In genomic region chr13:48260970-48261369, GRCh38 we compare ENCODE assay signal across 22 cellular contexts. TPM values are rescaled to one million over a fixed set of nuclear protein-coding genes. Genes with fewer than 3 reads are reported as not detected.
DNase-seq lines count a peak whose midpoint lies in the region; ATAC-seq, FAIRE-seq and TF ChIP-seq lines count a peak whose summit lies in the region.
"Had no signal": no experiment of that assay in that cellular context is flagged by ENCODE, and none has a peak within 500 bp of the region (broad histone marks: within the 10 kb centered on the region; RNA-seq: fewer than 3 reads in every experiment).

No MANE protein-coding gene starts in this region.

- H3K79me2 ChIP-seq in K562 (ENCODE audit: control insufficient read depth, insufficient read depth, low read length): no peaks in the 10 kb centered on the region

- no peak for FAIRE-seq in A549 (lab: Jason Lieb, UNC)
- no peak for FAIRE-seq in K562 (lab: Jason Lieb, UNC)
- FAIRE-seq: GM12892, H54 had no signal

- H3K27ac Mint-ChIP-seq in activated naive CD4-positive, alpha-beta T cell treated with anti-CD3 and anti-CD28 coated beads, Interleukin-2, amount 50 U/mL, for 24 hours: peak overlapping the region; percentile 47
- no peak overlapping the region for H3K27ac Mint-ChIP-seq in activated naive CD4-positive, alpha-beta T cell treated with anti-CD3 and anti-CD28 coated beads for 36 hours
- H3K27ac Mint-ChIP-seq: CD14-positive monocyte, GM23338, HFFc6 had no signal

- H3K9ac ChIP-seq in K562 (ENCODE audit: insufficient read depth in 1 of 2, low read depth in 2 of 2, low read length in 2 of 2): no peak overlapping the region
- H3K9ac ChIP-seq: BLaER1 treated with 17β-estradiol and CSF1 and Interleukin-3, amounts not matched to agents 10 nM and 100 nM had no signal

- no peak overlapping the region for H3K4me3 Mint-ChIP-seq in activated naive CD4-positive, alpha-beta T cell treated with anti-CD3 and anti-CD28 coated beads, Interleukin-2, amount 50 U/mL, for 24 hours
- no peak overlapping the region for H3K4me3 Mint-ChIP-seq in activated naive CD4-positive, alpha-beta T cell treated with anti-CD3 and anti-CD28 coated beads for 36 hours
- H3K4me3 Mint-ChIP-seq: CD14-positive monocyte; CD4-positive, alpha-beta memory T cell; GM23338; HFFc6 had no signal

- H3K27ac ChIP-seq in A549: no peak overlapping the region
- no peak overlapping the region for H3K27ac ChIP-seq in K562 (ENCODE audit: extremely low read depth, low read depth, low read length)
- peak overlapping the region; percentile 18 for H3K27ac ChIP-seq in neutrophil
- H3K27ac ChIP-seq: 22Rv1; BLaER1 treated with 17β-estradiol and CSF1 and Interleukin-3, amounts not matched to agents 10 nM and 100 nM had no signal

- TF ChIP-seq CTCF in A549 (IDR thresholded peaks at IDR 0.05) (no peak), K562 (IDR thresholded peaks at IDR 0.05 in 2 of 3, conservative IDR thresholded peaks at IDR 0.05 in 1 of 3; ENCODE audit: insufficient read depth in 2 of 3, low read depth in 1 of 3, low read length in 3 of 3) (no peak), neutrophil (IDR thresholded peaks at IDR 0.05) (no peak)

- CTCF ChIA-PET in activated naive CD4-positive, alpha-beta T cell treated with anti-CD3 and anti-CD28 coated beads for 36 hours (lab: Charles Lee): no interaction called here
- CTCF ChIA-PET in A549 (lab: Yijun Ruan, JAX): no interaction called here
- CTCF ChIA-PET in K562 (lab: Yijun Ruan, JAX; ENCODE audit: low intra/inter-chr PET ratio): no interaction called here

- H3K4me1 Mint-ChIP-seq in activated naive CD4-positive, alpha-beta T cell treated with anti-CD3 and anti-CD28 coated beads, Interleukin-2, amount 50 U/mL, for 24 hours: peaks cover 86% of the 10 kb centered on the region
- peaks cover 70% of the 10 kb centered on the region for H3K4me1 Mint-ChIP-seq in activated naive CD4-positive, alpha-beta T cell treated with anti-CD3 and anti-CD28 coated beads for 36 hours (ENCODE audit: low read depth)

- H3K4me3 ChIP-seq in A549: no peak overlapping the region
- H3K4me3 ChIP-seq in K562: no peak overlapping the region
- H3K4me3 ChIP-seq in neutrophil (ENCODE audit: low read depth in 1 of 2, low read length in 1 of 2): no peak overlapping the region
- H3K4me3 ChIP-seq: BLaER1 treated with 17β-estradiol and CSF1 and Interleukin-3, amounts not matched to agents 10 nM and 100 nM; GM23338; HAP-1 had no signal

- H3K27me3 Mint-ChIP-seq in activated naive CD4-positive, alpha-beta T cell treated with anti-CD3 and anti-CD28 coated beads, Interleukin-2, amount 50 U/mL, for 24 hours: no peaks in the 10 kb centered on the region
- H3K27me3 Mint-ChIP-seq in activated naive CD4-positive, alpha-beta T cell treated with anti-CD3 and anti-CD28 coated beads for 36 hours (ENCODE audit: low read depth): no peaks in the 10 kb centered on the region
- H3K27me3 Mint-ChIP-seq: CD4-positive, alpha-beta memory T cell had no signal

- H3K9me1 ChIP-seq in K562 (ENCODE audit: control insufficient read depth, insufficient read depth, low read length): no peaks in the 10 kb centered on the region

- H3K9me3 Mint-ChIP-seq in activated naive CD4-positive, alpha-beta T cell treated with anti-CD3 and anti-CD28 coated beads, Interleukin-2, amount 50 U/mL, for 24 hours: no peaks in the 10 kb centered on the region
- H3K9me3 Mint-ChIP-seq in activated naive CD4-positive, alpha-beta T cell treated with anti-CD3 and anti-CD28 coated beads for 36 hours: no peaks in the 10 kb centered on the region
- H3K9me3 Mint-ChIP-seq: CD14-positive monocyte; CD4-positive, alpha-beta memory T cell; GM23338; HFFc6 had no signal

- in situ Hi-C loops in K562 (cut with MboI): no loop called here

- intact Hi-C loops in activated naive CD4-positive, alpha-beta T cell treated with anti-CD3 and anti-CD28 coated beads for 36 hours (cut with micrococcal nuclease): no loop called here
- intact Hi-C loops in K562 (cut with micrococcal nuclease): no loop called here

- H3K9me3 ChIP-seq in A549 (no peaks in the 10 kb centered on the region), K562 (replicated peaks; ENCODE audit: control insufficient read depth, insufficient read depth, low read depth, low read length) (no peaks in the 10 kb centered on the region), neutrophil (no peaks in the 10 kb centered on the region)
- H3K9me3 ChIP-seq: BE2C, HAP-1 had no signal

- no peak for DNase-seq in activated naive CD4-positive, alpha-beta T cell treated with anti-CD3 and anti-CD28 coated beads for 36 hours
- DNase-seq in A549 (ENCODE audit: low read depth in 1 of 2, low spot score in 1 of 2) (no peak), K562 (ENCODE audit: extremely low read depth in 1 of 4, low spot score in 3 of 4) (no peak), DMS53 (lab: John Stamatoyannopoulos, UW) (no peak), medulla oblongata (ENCODE audit: extremely low spot score) (no peak)
- DNase-seq: ACHN; AML-193; BE2C; Calu3; CD4-positive, alpha-beta memory T cell; COR-L47; DND-41; HFFc6 had no signal

- WGBS in A549 (ENCODE audit: missing lambda C conversion rate): 87% methylated on average over 4 of the region's 4 CpGs
- 78% methylated on average over 3 of the region's 4 CpGs for WGBS in K562 (ENCODE audit: insufficient coverage, low coverage, missing lambda C conversion rate)

- H3K27me3 ChIP-seq in K562 (ENCODE audit: control insufficient read depth in 2 of 2, insufficient read depth in 2 of 2, low read length in 2 of 2) (no peaks in the 10 kb centered on the region), neutrophil (no peaks in the 10 kb centered on the region)
- H3K27me3 ChIP-seq: BE2C; BLaER1 treated with 17β-estradiol and CSF1 and Interleukin-3, amounts not matched to agents 10 nM and 100 nM had no signal

- no peak for TF ChIP-seq RAD21 in A549 (conservative IDR thresholded peaks at IDR 0.05 in 1 of 2, IDR thresholded peaks at IDR 0.05 in 1 of 2)
- TF ChIP-seq RAD21 in K562 (CRISPR knock-in tag; conservative IDR thresholded peaks at IDR 0.05 in 1 of 2, IDR thresholded peaks at IDR 0.05 in 1 of 2): no peak

- BruUV-seq in K562 (replicated peaks; lab: Mats Ljungman, UMichigan): no TSS peak

- no peaks in the 10 kb centered on the region for H4K20me1 ChIP-seq in K562 (replicated peaks; ENCODE audit: control insufficient read depth, insufficient read depth, low read length)

- POLR2A ChIA-PET in A549 (lab: Yijun Ruan, JAX): no interaction called here
- POLR2A ChIA-PET in K562 (lab: Yijun Ruan, JAX): no interaction called here

- TF ChIP-seq POLR2A in A549 (IDR thresholded peaks at IDR 0.05; ENCODE audit: low read length) (no peak), K562 (conservative IDR thresholded peaks at IDR 0.05) (no peak)

- ATAC-seq in A549: no peak
- no peak for ATAC-seq in K562
- ATAC-seq: GM23338 had no signal

- peaks cover 15% of the 10 kb centered on the region; the same call in 2 of the 3 replicates for H3K4me1 ChIP-seq in A549
- no peaks in the 10 kb centered on the region for H3K4me1 ChIP-seq in K562 (replicated peaks in 1 of 2; ENCODE audit: control insufficient read depth in 2 of 2, insufficient read depth in 2 of 2, low read length in 2 of 2)
- no peaks in the 10 kb centered on the region for H3K4me1 ChIP-seq in neutrophil (ENCODE audit: control insufficient read depth in 1 of 2, insufficient read depth in 1 of 2, low read depth in 1 of 2, low read length in 1 of 2)
- H3K4me1 ChIP-seq: BE2C, HAP-1 had no signal

- H3K36me3 ChIP-seq in K562 (ENCODE audit: control insufficient read depth, insufficient read depth, low read length) (peaks cover 45% of the 10 kb centered on the region), neutrophil (peaks cover 100% of the 10 kb centered on the region)

- H3K4me2 ChIP-seq in A549: no peak overlapping the region
- H3K4me2 ChIP-seq in K562 (ENCODE audit: insufficient read depth, low read length): no peak overlapping the region
- H3K4me2 ChIP-seq: GM23338 had no signal

- H3K36me3 Mint-ChIP-seq in activated naive CD4-positive, alpha-beta T cell treated with anti-CD3 and anti-CD28 coated beads, Interleukin-2, amount 50 U/mL, for 24 hours: peaks cover 42% of the 10 kb centered on the region
- H3K36me3 Mint-ChIP-seq in activated naive CD4-positive, alpha-beta T cell treated with anti-CD3 and anti-CD28 coated beads for 36 hours (ENCODE audit: low read depth): peaks cover 53% of the 10 kb centered on the region

- TF ChIP-seq EP300 in A549 (IDR thresholded peaks at IDR 0.05): no peak
- no peak for TF ChIP-seq EP300 in K562 (IDR thresholded peaks at IDR 0.05; ENCODE audit: low read length)

- H2AFZ ChIP-seq in K562 (ENCODE audit: low read depth, low read length): no peak overlapping the region
- H2AFZ ChIP-seq: GM23338 had no signal

RNA-seq across cellular contexts. Expression of gene ITM2B, which starts 28.0 kb away (rescaled TPM):
- 100 to 1,000 TPM; 110 to 112 TPM for total RNA-seq in activated naive CD4-positive, alpha-beta T cell treated with anti-CD3 and anti-CD28 coated beads for 36 hours
- 226 and 234 TPM in 2 replicates for polyA plus RNA-seq in A549 (2011; rRNA removed)
- polyA plus RNA-seq in A549 (2012; cell fraction: cytosol; rRNA removed): 57.7 and 60.8 TPM in 2 replicates
- 35.4 and 40.4 TPM in 2 replicates for polyA plus RNA-seq in A549 (2012; cell fraction: nucleus; rRNA removed)
- 94.1 to 116 TPM (median 115 TPM) in 3 replicates for polyA plus RNA-seq in A549 (2017; fragmentation: RNase III; extraction: RNeasy Plus Mini Kit Qiagen cat#74134 plus additional on column Dnase treatment)
- polyA minus RNA-seq in A549 (2011; rRNA and poly(A)+ RNA removed): 23.6 and 23.8 TPM in 2 replicates
- 19.7 and 43.2 TPM in 2 replicates for total RNA-seq in K562 (2011; cell fraction: chromatin; rRNA removed; ENCODE audit: low replicate concordance)
- total RNA-seq in K562 (2011; cell fraction: nucleolus; rRNA removed): 27.6 and 28.0 TPM in 2 replicates
- 45.9 and 47.1 TPM in 2 replicates for total RNA-seq in K562 (2011; cell fraction: nucleoplasm; rRNA removed)
- total RNA-seq in K562 (2014; rRNA removed): 45.0 and 67.6 TPM in 2 replicates
- total RNA-seq in K562 (2014; rRNA removed; fragmentation: Illumina TruSeq; extraction: Trizol): 49.5 and 54.4 TPM in 2 replicates
- total RNA-seq in K562 (2015; rRNA removed; fragmentation: Illumina TruSeq; extraction: Trizol): 50.9 and 52.5 TPM in 2 replicates
- total RNA-seq in K562 (2021): 53.3 and 58.4 TPM in 2 replicates
- polyA plus RNA-seq in K562 (2011; rRNA removed): 41.2 and 65.6 TPM in 2 replicates
- 11.3 and 35.7 TPM in 2 replicates for polyA plus RNA-seq in K562 (2011; cell fraction: cytosol; rRNA removed)
- polyA plus RNA-seq in K562 (2011; cell fraction: nucleus; rRNA removed): 11.0 and 29.8 TPM in 2 replicates
- 46.5 and 99.0 TPM in 2 replicates for polyA plus RNA-seq in K562 (2012)
- 57.7 and 83.8 TPM in 2 replicates for polyA plus RNA-seq in K562 (2014; fragmentation: Illumina TruSeq; extraction: Trizol)
- polyA plus RNA-seq in K562 (2014; fragmentation: Nextera tagmentation; extraction: Ambion mirVana): 10 to 100 TPM; 22.0 to 44.3 TPM
- 34.8 and 36.9 TPM in 2 replicates for polyA plus RNA-seq in K562 (2014; rRNA removed)
- polyA minus RNA-seq in K562 (2011; rRNA and poly(A)+ RNA removed): 10.6 and 27.5 TPM in 2 replicates
- 19.5 and 34.5 TPM in 2 replicates for polyA minus RNA-seq in K562 (2011; cell fraction: cytosol; rRNA and poly(A)+ RNA removed)
- 1.5 and 4.4 TPM in 2 replicates for polyA minus RNA-seq in K562 (2011; cell fraction: nucleus; rRNA and poly(A)+ RNA removed)

RNA-seq across cellular contexts. Expression of gene RB1, which starts 42.6 kb away (rescaled TPM):
- total RNA-seq in activated naive CD4-positive, alpha-beta T cell treated with anti-CD3 and anti-CD28 coated beads for 36 hours: 10 to 100 TPM; 25.1 to 25.6 TPM
- polyA plus RNA-seq in A549 (2011; rRNA removed): 22.2 and 23.8 TPM in 2 replicates
- 5.9 and 6.6 TPM in 2 replicates for polyA plus RNA-seq in A549 (2012; cell fraction: cytosol; rRNA removed)
- polyA plus RNA-seq in A549 (2012; cell fraction: nucleus; rRNA removed): 2.9 and 3.3 TPM in 2 replicates
- polyA plus RNA-seq in A549 (2017; fragmentation: RNase III; extraction: RNeasy Plus Mini Kit Qiagen cat#74134 plus additional on column Dnase treatment): 16.8 to 17.7 TPM (median 16.9 TPM) in 3 replicates
- polyA minus RNA-seq in A549 (2011; rRNA and poly(A)+ RNA removed): 4.7 and 7.5 TPM in 2 replicates
- 4.8 and 26.2 TPM in 2 replicates for total RNA-seq in K562 (2011; cell fraction: chromatin; rRNA removed; ENCODE audit: low replicate concordance)
- 3.2 and 3.8 TPM in 2 replicates for total RNA-seq in K562 (2011; cell fraction: nucleolus; rRNA removed)
- total RNA-seq in K562 (2011; cell fraction: nucleoplasm; rRNA removed): 6.3 and 10.3 TPM in 2 replicates
- total RNA-seq in K562 (2014; rRNA removed): 10.5 and 12.4 TPM in 2 replicates
- 22.0 TPM in 2 replicates for total RNA-seq in K562 (2014; rRNA removed; fragmentation: Illumina TruSeq; extraction: Trizol)
- 18.2 and 19.0 TPM in 2 replicates for total RNA-seq in K562 (2015; rRNA removed; fragmentation: Illumina TruSeq; extraction: Trizol)
- total RNA-seq in K562 (2021): 17.9 and 20.9 TPM in 2 replicates
- polyA plus RNA-seq in K562 (2011; rRNA removed): 13.2 and 23.8 TPM in 2 replicates
- 3.3 and 6.5 TPM in 2 replicates for polyA plus RNA-seq in K562 (2011; cell fraction: cytosol; rRNA removed)
- 4.7 and 10.2 TPM in 2 replicates for polyA plus RNA-seq in K562 (2011; cell fraction: nucleus; rRNA removed)
- 13.2 and 20.1 TPM in 2 replicates for polyA plus RNA-seq in K562 (2012)
- polyA plus RNA-seq in K562 (2014; fragmentation: Illumina TruSeq; extraction: Trizol): 16.9 and 21.2 TPM in 2 replicates
- polyA plus RNA-seq in K562 (2014; fragmentation: Nextera tagmentation; extraction: Ambion mirVana): 1 to 10 TPM; 5.0 to 6.5 TPM
- polyA plus RNA-seq in K562 (2014; rRNA removed): 9.3 and 13.2 TPM in 2 replicates
- 16.9 and 18.8 TPM in 2 replicates for polyA minus RNA-seq in K562 (2011; rRNA and poly(A)+ RNA removed)
- 7.5 and 8.3 TPM in 2 replicates for polyA minus RNA-seq in K562 (2011; cell fraction: cytosol; rRNA and poly(A)+ RNA removed)
- 7.5 and 12.7 TPM in 2 replicates for polyA minus RNA-seq in K562 (2011; cell fraction: nucleus; rRNA and poly(A)+ RNA removed)
